12 cellular contexts compared by ENCODE assay signal in genomic region chr1:108438536-108438935, GRCh38. TPM values are rescaled to one million over a fixed set of nuclear protein-coding genes. Genes with fewer than 3 reads are reported as not detected.
DNase-seq lines count a peak whose midpoint lies in the region; ATAC-seq lines count a peak whose summit lies in the region.
"Not testable (repeated sequence)": the region's sequence is repeated elsewhere in the genome, so short reads cannot be mapped to it uniquely, and the experiment has no call there.
"Had no signal": no experiment of that assay in that cellular context is flagged by ENCODE, and none has a peak within 500 bp of the region (broad histone marks: within the 10 kb centered on the region; RNA-seq: fewer than 3 reads in every experiment).

No MANE protein-coding gene starts in this region.

- H3K4me1 Mint-ChIP-seq in stimulated activated naive CD8-positive, alpha-beta T cell treated with anti-CD3 and anti-CD28 coated beads, Interleukin-15, amount 100 ng/mL, for 72 hours = not testable (repeated sequence)

- not testable (repeated sequence) for DNase-seq in activated naive CD4-positive, alpha-beta T cell treated with anti-CD3 and anti-CD28 coated beads, Interleukin-2, amount 50 U/mL, for 72 hours (ENCODE audit: low spot score in 2 of 2); stimulated activated naive CD8-positive, alpha-beta T cell treated with anti-CD3 and anti-CD28 coated beads, Interleukin-15, amount 100 ng/mL, for 72 hours

- not testable (repeated sequence) for H3K27me3 Mint-ChIP-seq in stimulated activated naive CD8-positive, alpha-beta T cell treated with anti-CD3 and anti-CD28 coated beads, Interleukin-15, amount 100 ng/mL, for 72 hours

- ATAC-seq in GM18517 (IDR thresholded peaks at IDR 0.05; ENCODE audit: unreplicated experiment) (peak; percentile 67), GM19351 (IDR thresholded peaks at IDR 0.05; ENCODE audit: unreplicated experiment) (peak; percentile 99), GM21576 (IDR thresholded peaks at IDR 0.05; ENCODE audit: unreplicated experiment) (peak; percentile 82), HG02870 (IDR thresholded peaks at IDR 0.05; ENCODE audit: unreplicated experiment) (peak; percentile 92), HG03108 (IDR thresholded peaks at IDR 0.05; ENCODE audit: unreplicated experiment) (peak; percentile 59), HG03469 (IDR thresholded peaks at IDR 0.05; ENCODE audit: unreplicated experiment) (peak; percentile 96)
- peak; percentile 64 to 98 for ATAC-seq in activated naive CD4-positive, alpha-beta T cell treated with anti-CD3 and anti-CD28 coated beads, Interleukin-2, amount 50 U/mL, for 72 hours
- peak; percentile 97 for ATAC-seq in stimulated activated naive CD8-positive, alpha-beta T cell treated with anti-CD3 and anti-CD28 coated beads, Interleukin-15, amount 100 ng/mL, for 72 hours

- not testable (repeated sequence) for H3K27ac Mint-ChIP-seq in activated naive CD4-positive, alpha-beta T cell treated with anti-CD3 and anti-CD28 coated beads, Interleukin-2, amount 50 U/mL, for 72 hours; stimulated activated naive CD8-positive, alpha-beta T cell treated with anti-CD3 and anti-CD28 coated beads, Interleukin-15, amount 100 ng/mL, for 72 hours

- H3K4me3 Mint-ChIP-seq in stimulated activated naive CD8-positive, alpha-beta T cell treated with anti-CD3 and anti-CD28 coated beads, Interleukin-15, amount 100 ng/mL, for 72 hours = not testable (repeated sequence)

- not testable (repeated sequence) for H3K36me3 Mint-ChIP-seq in activated naive CD4-positive, alpha-beta T cell treated with anti-CD3 and anti-CD28 coated beads, Interleukin-2, amount 50 U/mL, for 72 hours

- H3K9me3 Mint-ChIP-seq in activated naive CD4-positive, alpha-beta T cell treated with anti-CD3 and anti-CD28 coated beads, Interleukin-2, amount 50 U/mL, for 72 hours; stimulated activated naive CD8-positive, alpha-beta T cell treated with anti-CD3 and anti-CD28 coated beads, Interleukin-15, amount 100 ng/mL, for 72 hours: not testable (repeated sequence)

RNA-seq across cellular contexts. Expression of gene NBPF6, which starts 11.6 kb away (rescaled TPM):
- total RNA-seq in activated naive CD4-positive, alpha-beta T cell treated with anti-CD3 and anti-CD28 coated beads, Interleukin-2, amount 50 U/mL, for 72 hours = not detected
- total RNA-seq: left ventricle myocardium superior, psoas muscle, SJSA1, T-cell had no signal
